Comparison of ENCODE assay signal across 2 cellular contexts in genomic region chr2:134873152-134873551, GRCh38.
A peak's percentile ranks its signal among the peaks of the same experiment; 100 is the strongest.
TF ChIP-seq lines count a peak whose summit lies in the region.

No MANE protein-coding gene starts in this region.

TF ChIP-seq in HepG2, 621 proteins besides CTCF, POLR2A, EP300 and RAD21:
- peak; percentile 97 to 99 for TF ChIP-seq MAFK (conservative IDR thresholded peaks at IDR 0.05 in 1 of 2, IDR thresholded peaks at IDR 0.05 in 1 of 2; ENCODE audit: low read length in 2 of 2)
- TF ChIP-seq ZNF30 (CRISPR knock-in tag; IDR thresholded peaks at IDR 0.05) = no peak
- peak; percentile 98 for TF ChIP-seq MAFF (IDR thresholded peaks at IDR 0.05; ENCODE audit: low read depth, low read length)

TF ChIP-seq in K562, 482 proteins besides CTCF, POLR2A, EP300 and RAD21:
- no peak for TF ChIP-seq BCOR (IDR thresholded peaks at IDR 0.05)
- TF ChIP-seq BRD9 (IDR thresholded peaks at IDR 0.05; ENCODE audit: low read depth, partially characterized antibody) = no peak
- peak; percentile 86 for TF ChIP-seq C11orf30 (IDR thresholded peaks at IDR 0.05; ENCODE audit: low read depth)
- TF ChIP-seq MAFG (tag; conservative IDR thresholded peaks at IDR 0.05) = peak; percentile 88
- no peak for TF ChIP-seq RBM34 (IDR thresholded peaks at IDR 0.05; ENCODE audit: borderline replicate concordance, insufficient read depth, low read length)
- no peak for TF ChIP-seq MYC (IDR thresholded peaks at IDR 0.05; ENCODE audit: low read depth, low read length)
- TF ChIP-seq MYC (CRISPR knock-in tag; IDR thresholded peaks at IDR 0.05; ENCODE audit: borderline replicate concordance, low read depth) = no peak
- TF ChIP-seq MED1 (CRISPR knock-in tag; IDR thresholded peaks at IDR 0.05; ENCODE audit: borderline replicate concordance) = no peak
- TF ChIP-seq FOXJ3 (CRISPR knock-in tag; IDR thresholded peaks at IDR 0.05) = no peak
- no peak for TF ChIP-seq ARID4B (CRISPR knock-in tag; IDR thresholded peaks at IDR 0.05)
- peak; percentile 91 for TF ChIP-seq ZNF316 (IDR thresholded peaks at IDR 0.05)
- TF ChIP-seq ZBTB2 (IDR thresholded peaks at IDR 0.05) = no peak
- TF ChIP-seq MAFK (IDR thresholded peaks at IDR 0.05; ENCODE audit: low read length) = peak; percentile 95
- peak; percentile 93 for TF ChIP-seq MAFF (IDR thresholded peaks at IDR 0.05; ENCODE audit: low read length)
- no peak for TF ChIP-seq NR2C1 (IDR thresholded peaks at IDR 0.05)
- no peak for TF ChIP-seq NR2C1 (tag; IDR thresholded peaks at IDR 0.05)
- no peak for TF ChIP-seq CAMTA2 (CRISPR knock-in tag; conservative IDR thresholded peaks at IDR 0.05)
- TF ChIP-seq CHAMP1 (IDR thresholded peaks at IDR 0.05) = no peak
